Comparison of ENCODE assay signal across 11 cellular contexts in the genomic region with DNA sequence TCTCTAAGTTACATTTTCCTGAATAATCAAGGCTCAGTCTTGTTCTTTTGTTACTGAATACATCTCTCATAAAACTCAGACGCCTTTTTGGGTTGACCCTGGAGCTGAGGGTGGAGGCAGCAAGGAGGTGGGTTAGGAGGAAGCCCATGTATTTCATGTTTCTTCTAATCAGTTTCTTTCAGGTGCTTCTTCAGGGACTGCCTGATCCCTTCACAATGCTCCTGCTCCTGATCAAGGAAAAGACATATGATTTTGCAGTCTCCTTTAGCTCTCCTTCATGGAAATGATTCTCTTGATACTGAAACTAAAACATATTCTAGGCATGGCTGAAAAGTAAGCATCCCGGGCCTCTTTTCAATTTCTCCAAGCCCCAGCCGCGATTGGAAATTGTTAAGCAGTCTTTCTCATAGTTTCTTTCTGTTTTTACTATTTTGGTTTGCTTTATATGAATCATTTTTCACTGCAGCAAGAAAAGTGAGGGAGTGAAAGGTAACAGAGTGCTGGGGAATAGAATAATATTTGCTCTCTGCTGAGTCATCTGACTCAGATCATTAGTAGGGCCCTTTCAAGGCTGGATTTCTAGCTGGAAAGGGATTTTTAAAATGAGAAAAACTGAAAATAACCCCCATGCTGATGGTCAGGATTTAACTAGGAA.
DNase-seq lines count a peak whose midpoint lies in the region; ATAC-seq and TF ChIP-seq lines count a peak whose summit lies in the region.
"Had no signal": no experiment of that assay in that cellular context is flagged by ENCODE, and none has a peak within 500 bp of the region (broad histone marks: within the 10 kb centered on the region; RNA-seq: fewer than 3 reads in every experiment).

No MANE protein-coding gene starts in this region.

- H3K27ac ChIP-seq in HUES64 (ENCODE audit: low read depth, low read length) (peak overlapping the region; percentile 24; the same call in 1 of the 2 replicates), mesenchymal stem cell (ENCODE audit: low read length, poor library complexity, severe bottlenecking) (peak overlapping the region; percentile 95), thoracic aorta (peak overlapping the region; percentile 77 to 81)

- no peak overlapping the region for H2BK15ac ChIP-seq in mesenchymal stem cell (ENCODE audit: low read depth, poor library complexity, severe bottlenecking)

- H3K9ac ChIP-seq in HUES64 (ENCODE audit: low read depth, low read length) (no peak overlapping the region), mesenchymal stem cell (ENCODE audit: low read length) (peak overlapping the region; percentile 90)

- H3K27ac Mint-ChIP-seq in brain = peak overlapping the region in 4 of 5 experiments; percentile 50 to 93 (median 86)
- H3K27ac Mint-ChIP-seq: effector memory CD8-positive, alpha-beta T cell had no signal

- H3K18ac ChIP-seq in mesenchymal stem cell (ENCODE audit: low read depth in 1 of 2, low read length in 2 of 2) = peak overlapping the region in 1 of 2 experiments; percentile 79

- in situ Hi-C loops in HAP-1 (cut with MboI; ENCODE audit: low sequenced_read_pairs) = no loop called here

- H3K4ac ChIP-seq in mesenchymal stem cell (ENCODE audit: low read depth in 1 of 2, low read length in 2 of 2) = peak overlapping the region in 1 of 2 experiments; percentile 43

- H3K27me3 ChIP-seq in HUES64 (ENCODE audit: insufficient read depth, low read length) = no peaks in the 10 kb centered on the region
- no peaks in the 10 kb centered on the region for H3K27me3 ChIP-seq in mesenchymal stem cell (ENCODE audit: control insufficient read depth in 1 of 2, insufficient read depth in 1 of 2, low read length in 2 of 2)
- no peaks in the 10 kb centered on the region for H3K27me3 ChIP-seq in thoracic aorta (replicated peaks; ENCODE audit: insufficient read depth)
- no peaks in the 10 kb centered on the region for H3K27me3 ChIP-seq in HAP-1 (ENCODE audit: low read depth)

- no peaks in the 10 kb centered on the region for H3K36me3 Mint-ChIP-seq in brain

- H3K4me3 Mint-ChIP-seq in brain = peak overlapping the region in 2 of 5 experiments; percentile 28 to 40
- H3K4me3 Mint-ChIP-seq: effector memory CD8-positive, alpha-beta T cell had no signal

- peak overlapping the region; percentile 78 for H2AFZ ChIP-seq in mesenchymal stem cell (ENCODE audit: low read depth, low read length)

- no peak overlapping the region for H3K23ac ChIP-seq in mesenchymal stem cell (ENCODE audit: low read length in 2 of 2)

- peaks cover 0 to 16% (median 4%) of the 10 kb centered on the region in 5 experiments for H3K9me3 Mint-ChIP-seq in brain

- TF ChIP-seq CTCF in brain (conservative IDR thresholded peaks at IDR 0.05) (no peak), thoracic aorta (IDR thresholded peaks at IDR 0.05) (no peak)

- H3K36me3 ChIP-seq in HUES64 (ENCODE audit: insufficient read depth, low read length) (no peaks in the 10 kb centered on the region), mesenchymal stem cell (ENCODE audit: control insufficient read depth in 1 of 2, insufficient read depth in 2 of 2, low read depth in 1 of 2, low read length in 2 of 2) (no peaks in the 10 kb centered on the region), thoracic aorta (no peaks in the 10 kb centered on the region), HAP-1 (replicated peaks) (no peaks in the 10 kb centered on the region)

- no peaks in the 10 kb centered on the region for H3K27me3 Mint-ChIP-seq in brain
- H3K27me3 Mint-ChIP-seq: effector memory CD8-positive, alpha-beta T cell had no signal

- H2AK5ac ChIP-seq in mesenchymal stem cell (ENCODE audit: low read length, severe bottlenecking) = no peak overlapping the region

- H3K14ac ChIP-seq in mesenchymal stem cell (ENCODE audit: low read length in 2 of 2) = peak overlapping the region in 1 of 2 experiments; percentile 57

- H2BK120ac ChIP-seq in mesenchymal stem cell (ENCODE audit: low read depth, low read length) = peak overlapping the region; percentile 5

- peak overlapping the region; percentile 41 for H4K8ac ChIP-seq in mesenchymal stem cell (ENCODE audit: low read length)

- H3K79me1 ChIP-seq in mesenchymal stem cell (replicated peaks; ENCODE audit: low read length, poor library complexity, severe bottlenecking) = no peaks in the 10 kb centered on the region

- peaks cover 11% of the 10 kb centered on the region for H3K4me1 Mint-ChIP-seq in brain

- peak overlapping the region; percentile 56 for H3K4me2 ChIP-seq in mesenchymal stem cell (ENCODE audit: low read length, poor library complexity, severe bottlenecking)

- DNase-seq in mesenchymal stem cell = peak; percentile 29
- no peak for DNase-seq in thoracic aorta (ENCODE audit: low spot score)
- no peak for DNase-seq in NK-92 treated with Interleukin-12 subunit alpha and Interleukin-12 subunit beta, amount 100 ng/mL, for 24 hours (lab: John Stamatoyannopoulos, UW)
- no peak for DNase-seq in SIG-M5 (lab: John Stamatoyannopoulos, UW)
- no peak for DNase-seq in HAP-1 (ENCODE audit: low spot score in 2 of 2)
- DNase-seq: effector memory CD8-positive, alpha-beta T cell; MM.1S; RPMI8226 had no signal

- ATAC-seq in thoracic aorta (ENCODE audit: insufficient number of reproducible peaks, low FRiP score, low read depth) = peak; percentile 20
- no peak for ATAC-seq in HG02973 (IDR thresholded peaks at IDR 0.05; ENCODE audit: unreplicated experiment)
- ATAC-seq: effector memory CD8-positive, alpha-beta T cell had no signal

- H3K4me1 ChIP-seq in HUES64 (ENCODE audit: insufficient read depth, low read length) = no peaks in the 10 kb centered on the region
- H3K4me1 ChIP-seq in mesenchymal stem cell (ENCODE audit: control insufficient read depth, insufficient read depth, low read depth, low read length) = no peaks in the 10 kb centered on the region
- H3K4me1 ChIP-seq in thoracic aorta (ENCODE audit: control insufficient read depth in 1 of 2, low read depth in 2 of 2) = peaks cover 2 to 29% of the 10 kb centered on the region in 2 donors
- H3K4me1 ChIP-seq in HAP-1 = no peaks in the 10 kb centered on the region

- H3K9me3 ChIP-seq in HUES64 (ENCODE audit: insufficient read depth, low read depth, low read length) (no peaks in the 10 kb centered on the region), mesenchymal stem cell (ENCODE audit: control insufficient read depth, low read length) (no peaks in the 10 kb centered on the region), thoracic aorta (no peaks in the 10 kb centered on the region), HAP-1 (no peaks in the 10 kb centered on the region)

- no peak overlapping the region for H4K91ac ChIP-seq in mesenchymal stem cell (ENCODE audit: low read length)

- H3K4me3 ChIP-seq in HUES64 (ENCODE audit: low read length) = no peak overlapping the region
- peak overlapping the region in 1 of 2 experiments; percentile 62 for H3K4me3 ChIP-seq in mesenchymal stem cell (ENCODE audit: insufficient read depth in 1 of 2, low read depth in 1 of 2, low read length in 2 of 2)
- peak overlapping the region; percentile 65 for H3K4me3 ChIP-seq in thoracic aorta
- H3K4me3 ChIP-seq in HAP-1 = no peak overlapping the region

- 96% methylated on average over 4 of the region's 4 CpGs for WGBS in HUES64
- 73% methylated on average over 3 of the region's 4 CpGs for WGBS in mesenchymal stem cell

- no peak overlapping the region for H2BK12ac ChIP-seq in mesenchymal stem cell (ENCODE audit: low read length in 2 of 2)

- peak overlapping the region; percentile 73 for H2BK5ac ChIP-seq in mesenchymal stem cell (ENCODE audit: low read depth, low read length, poor library complexity, severe bottlenecking)

Comparison
In these comparisons a context has a peak if more than half of its experiments do, and no peak if none do; other contexts are left out.
1. H3K27ac ChIP-seq: peak in every context shown above with its lines; median percentile 95 in mesenchymal stem cell; 79 in thoracic aorta; 24 in HUES64.